Comparison of ENCODE assay signal across 18 cellular contexts in genomic region chr12:107444771-107445170, GRCh38.
DNase-seq lines count a peak whose midpoint lies in the region; TF ChIP-seq lines count a peak whose summit lies in the region.
"Had no signal": no experiment of that assay in that cellular context is flagged by ENCODE, and none has a peak within 500 bp of the region (broad histone marks: within the 10 kb centered on the region; RNA-seq: fewer than 3 reads in every experiment).

No MANE protein-coding gene starts in this region.

- peak overlapping the region; percentile 79 for H3K27ac Mint-ChIP-seq in neural crest cell (ENCODE audit: unreplicated experiment)
- H3K27ac Mint-ChIP-seq: B cell; CD8-positive, alpha-beta T cell had no signal

- no peaks in the 10 kb centered on the region for H3K36me3 ChIP-seq in SJSA1
- H3K36me3 ChIP-seq: BLaER1 had no signal

- H3K4me3 ChIP-seq in SJSA1 = no peak overlapping the region
- H3K4me3 ChIP-seq: BLaER1, GM23248 had no signal

- peak; percentile 9 for DNase-seq in NCI-H748 (lab: John Stamatoyannopoulos, UW; ENCODE audit: unreplicated experiment)
- DNase-seq in NCI-H748 treated with DMSO at 0.1 percent for 48 hours (lab: John Stamatoyannopoulos, UW) = no peak
- DNase-seq in SJSA1 (ENCODE audit: low read depth in 1 of 2, low spot score in 2 of 2) = peak; percentile 33 to 70
- DNase-seq in neural crest cell (ENCODE audit: low read depth, low spot score) = no peak
- no peak for DNase-seq in GM20000 (ENCODE audit: low spot score)
- DNase-seq in activated CD4-positive, alpha-beta T cell treated with anti-CD3 and anti-CD28 coated beads for 48 hours = no peak
- DNase-seq: Caco-2; CD4-positive, CD25-positive, alpha-beta regulatory T cell; CD8-positive, alpha-beta T cell; DMS153; DND-41; GM23248; H7; HCEC 1CT had no signal

- H3K9me3 ChIP-seq in SJSA1 (replicated peaks) = no peaks in the 10 kb centered on the region
- H3K9me3 ChIP-seq: BLaER1, Caco-2 had no signal

- no peak overlapping the region for H3K4me3 Mint-ChIP-seq in neural crest cell
- H3K4me3 Mint-ChIP-seq: B cell; CD4-positive, CD25-positive, alpha-beta regulatory T cell; CD8-positive, alpha-beta T cell had no signal

- no peak overlapping the region for H3K27ac ChIP-seq in SJSA1
- H3K27ac ChIP-seq: 22Rv1, BLaER1, C4-2B, GM23248 had no signal

- peaks cover 6% of the 10 kb centered on the region for H3K27me3 Mint-ChIP-seq in neural crest cell (ENCODE audit: low read depth)
- H3K27me3 Mint-ChIP-seq: CD4-positive, CD25-positive, alpha-beta regulatory T cell had no signal

- H3K4me1 Mint-ChIP-seq in neural crest cell = no peaks in the 10 kb centered on the region
- H3K4me1 Mint-ChIP-seq: B cell had no signal

- no peaks in the 10 kb centered on the region for H3K36me3 Mint-ChIP-seq in neural crest cell (ENCODE audit: low read depth)
- H3K36me3 Mint-ChIP-seq: CD8-positive, alpha-beta T cell had no signal

- H3K9me3 Mint-ChIP-seq in neural crest cell = no peaks in the 10 kb centered on the region
- H3K9me3 Mint-ChIP-seq: CD8-positive, alpha-beta T cell had no signal

- peaks cover 13% of the 10 kb centered on the region for H3K4me1 ChIP-seq in SJSA1 (replicated peaks)
- H3K4me1 ChIP-seq: BLaER1, Caco-2 had no signal

- no peaks in the 10 kb centered on the region for H3K27me3 ChIP-seq in SJSA1 (replicated peaks)
- H3K27me3 ChIP-seq: BLaER1 had no signal

- TF ChIP-seq CTCF in neural crest cell (conservative IDR thresholded peaks at IDR 0.05) (no peak), GM20000 (IDR thresholded peaks at IDR 0.05; ENCODE audit: extremely low read depth, missing control alignments) (no peak)

Comparison
In these comparisons a context has a peak if more than half of its experiments do, and no peak if none do; other contexts are left out.
1. DNase-seq: peak in NCI-H748 (single experiment) and SJSA1 (2 of 2); none in NCI-H748 treated with DMSO at 0.1 percent for 48 hours (single experiment), neural crest cell (single experiment), GM20000 (single experiment) and activated CD4-positive, alpha-beta T cell treated with anti-CD3 and anti-CD28 coated beads for 48 hours (single experiment).